ENCODE assay signal across 22 cellular contexts in genomic region chr19:48856921-48857320, GRCh38. TPM values are rescaled to one million over a fixed set of nuclear protein-coding genes. Genes with fewer than 3 reads are reported as not detected.
"Had no signal": no experiment of that assay in that cellular context is flagged by ENCODE, and none has a peak within 500 bp of the region (broad histone marks: within the 10 kb centered on the region; RNA-seq: fewer than 3 reads in every experiment).

No MANE protein-coding gene starts in this region.

- H3K4me3 ChIP-seq: gastroesophageal sphincter, left ventricle myocardium inferior, skin epidermis, transverse colon, uterus had no signal

- H3K27ac ChIP-seq: gastroesophageal sphincter, left ventricle myocardium inferior, skin epidermis, transverse colon, uterus had no signal

- H3K27me3 ChIP-seq: gastroesophageal sphincter, transverse colon, uterus had no signal

- H3K9me3 Mint-ChIP-seq: activated CD4-positive, alpha-beta memory T cell treated with anti-CD3 and anti-CD28 coated beads for 36 hours; immature natural killer cell; memory B cell; natural killer cell treated with Interleukin-12 subunit alpha and Interleukin-12 subunit beta and Interleukin-15 and Interleukin-18, amount 100 ng/mL, for 72 hours; stimulated activated naive CD8-positive, alpha-beta T cell treated with anti-CD3 and anti-CD28 coated beads, Interleukin-15, Interleukin-2, amounts not matched to agents 100 ng/mL and 50 ng/mL, for 24 hours; T-cell; WTC11 had no signal

- H3K9me3 ChIP-seq: gastroesophageal sphincter, left ventricle myocardium inferior, transverse colon, uterus had no signal

- H3K36me3 Mint-ChIP-seq: activated CD4-positive, alpha-beta memory T cell treated with anti-CD3 and anti-CD28 coated beads for 36 hours; activated CD8-positive, alpha-beta memory T cell treated with anti-CD3 and anti-CD28 coated beads, Interleukin-2, amount 10 ng/mL, durations not matched to agents 7 days and 5 days; immature natural killer cell; memory B cell; natural killer cell treated with Interleukin-12 subunit alpha and Interleukin-12 subunit beta and Interleukin-15 and Interleukin-18, amount 100 ng/mL, for 72 hours; T-cell; WTC11 had no signal

- H3K36me3 ChIP-seq: left ventricle myocardium inferior, transverse colon, uterus had no signal

- H3K27ac Mint-ChIP-seq: activated CD4-positive, alpha-beta memory T cell treated with anti-CD3 and anti-CD28 coated beads for 36 hours; activated CD8-positive, alpha-beta memory T cell treated with anti-CD3 and anti-CD28 coated beads, Interleukin-2, amount 10 ng/mL, durations not matched to agents 7 days and 5 days; immature natural killer cell; memory B cell; natural killer cell treated with Interleukin-12 subunit alpha and Interleukin-12 subunit beta and Interleukin-15 and Interleukin-18, amount 100 ng/mL, for 72 hours; stimulated activated naive CD8-positive, alpha-beta T cell treated with anti-CD3 and anti-CD28 coated beads, Interleukin-15, Interleukin-2, amounts not matched to agents 100 ng/mL and 50 ng/mL, for 24 hours; T-cell; WTC11 had no signal

- H3K4me3 Mint-ChIP-seq: activated CD4-positive, alpha-beta memory T cell treated with anti-CD3 and anti-CD28 coated beads for 36 hours; activated CD8-positive, alpha-beta memory T cell treated with anti-CD3 and anti-CD28 coated beads, Interleukin-2, amount 10 ng/mL, durations not matched to agents 7 days and 5 days; immature natural killer cell; memory B cell; natural killer cell treated with Interleukin-12 subunit alpha and Interleukin-12 subunit beta and Interleukin-15 and Interleukin-18, amount 100 ng/mL, for 72 hours; stimulated activated naive CD8-positive, alpha-beta T cell treated with anti-CD3 and anti-CD28 coated beads, Interleukin-15, Interleukin-2, amounts not matched to agents 100 ng/mL and 50 ng/mL, for 24 hours; T-cell; WTC11 had no signal

- ATAC-seq: activated CD8-positive, alpha-beta memory T cell treated with anti-CD3 and anti-CD28 coated beads, Interleukin-2, amount 10 ng/mL, durations not matched to agents 7 days and 5 days; esophagus mucosa; gastroesophageal sphincter; natural killer cell treated with Interleukin-12 subunit alpha and Interleukin-12 subunit beta and Interleukin-15 and Interleukin-18, amount 100 ng/mL, for 72 hours; T-cell; WTC11 had no signal

- DNase-seq: activated CD4-positive, alpha-beta memory T cell treated with anti-CD3 and anti-CD28 coated beads for 36 hours; activated CD4-positive, alpha-beta T cell treated with anti-CD3 and anti-CD28 coated beads for 4 hours; activated CD8-positive, alpha-beta memory T cell treated with anti-CD3 and anti-CD28 coated beads, Interleukin-2, amount 10 ng/mL, durations not matched to agents 7 days and 5 days; activated naive CD4-positive, alpha-beta T cell; aorta; effector CD8-positive, alpha-beta T cell; immature natural killer cell; kidney glomerular epithelial cell; left ventricle myocardium inferior; nucleus accumbens; stimulated activated CD4-positive, alpha-beta T cell treated with anti-CD3 and anti-CD28 coated beads, Interleukin-2, amount 100 ng/mL, for 48 hours; T-cell; transverse colon; uterus had no signal

- FAIRE-seq: bronchial epithelial cell had no signal

- H3K27me3 Mint-ChIP-seq: activated CD4-positive, alpha-beta memory T cell treated with anti-CD3 and anti-CD28 coated beads for 36 hours; activated CD8-positive, alpha-beta memory T cell treated with anti-CD3 and anti-CD28 coated beads, Interleukin-2, amount 10 ng/mL, durations not matched to agents 7 days and 5 days; memory B cell; natural killer cell treated with Interleukin-12 subunit alpha and Interleukin-12 subunit beta and Interleukin-15 and Interleukin-18, amount 100 ng/mL, for 72 hours; stimulated activated naive CD8-positive, alpha-beta T cell treated with anti-CD3 and anti-CD28 coated beads, Interleukin-15, Interleukin-2, amounts not matched to agents 100 ng/mL and 50 ng/mL, for 24 hours; T-cell had no signal

- H3K4me1 ChIP-seq: gastroesophageal sphincter, transverse colon, uterus had no signal

RNA-seq across cellular contexts. Expression of gene HSD17B14, which starts 20.6 kb away (rescaled TPM):
- polyA plus RNA-seq: immature natural killer cell had no signal

RNA-seq across cellular contexts. Expression of gene TULP2, which starts 41.6 kb away (rescaled TPM):
- total RNA-seq: bronchial epithelial cell; natural killer cell treated with Interleukin-12 subunit alpha and Interleukin-12 subunit beta and Interleukin-15 and Interleukin-18, amount 100 ng/mL, for 72 hours; transverse colon had no signal
- polyA plus RNA-seq: aorta, immature natural killer cell had no signal
